In genomic region chr17:29412780-29413565, GRCh38 we compare ENCODE assay signal across 13 cellular contexts. TPM values are rescaled to one million over a fixed set of nuclear protein-coding genes. Genes with fewer than 3 reads are reported as not detected.
DNase-seq lines count a peak whose midpoint lies in the region; ATAC-seq, FAIRE-seq and TF ChIP-seq lines count a peak whose summit lies in the region.
"Had no signal": no experiment of that assay in that cellular context is flagged by ENCODE, and none has a peak within 500 bp of the region (broad histone marks: within the 10 kb centered on the region; RNA-seq: fewer than 3 reads in every experiment).

No MANE protein-coding gene starts in this region.

- H3K4me1 ChIP-seq in breast epithelium (no peaks in the 10 kb centered on the region), fibroblast of lung (ENCODE audit: control insufficient read depth, extremely low read depth, insufficient read depth, low read length) (peaks cover 13% of the 10 kb centered on the region)

- H2AFZ ChIP-seq in fibroblast of lung (ENCODE audit: low read length) = no peak overlapping the region

- CTCF ChIA-PET in MCF 10A (lab: Yijun Ruan, JAX) = interaction anchor here (0.6 to 1.0 kb wide), 4 partner anchors 23 to 289 kb away, joined by 3 read pairs; no protein-coding TSS in a partner anchor

- ATAC-seq in GM18520 (IDR thresholded peaks at IDR 0.05; ENCODE audit: unreplicated experiment) (no peak), GM18861 (IDR thresholded peaks at IDR 0.05; ENCODE audit: unreplicated experiment) (no peak)

- peaks cover 20% of the 10 kb centered on the region for H3K36me3 Mint-ChIP-seq in MCF 10A (ENCODE audit: insufficient read depth, unreplicated experiment)
- H3K36me3 Mint-ChIP-seq in stimulated activated naive CD8-positive, alpha-beta T cell treated with anti-CD3 and anti-CD28 coated beads, Interleukin-15, Interleukin-2, amounts not matched to agents 100 ng/mL and 50 ng/mL, for 24 hours (ENCODE audit: low read depth) = peaks cover 5% of the 10 kb centered on the region

- H3K4me3 ChIP-seq in breast epithelium = no peak overlapping the region
- no peak overlapping the region for H3K4me3 ChIP-seq in fibroblast of lung (replicated peaks in 1 of 4; ENCODE audit: control extremely low read depth in 1 of 4, insufficient read depth in 1 of 4, low read depth in 3 of 4, low read length in 4 of 4)
- H3K4me3 ChIP-seq: MG63, right lobe of liver had no signal

- intact Hi-C loops in MCF 10A (cut with micrococcal nuclease) (no loop called here), breast epithelium (cut with DNase I; ENCODE audit: low total_unique reads) (no loop called here)

- H4K20me1 ChIP-seq in fibroblast of lung (ENCODE audit: control insufficient read depth, extremely low read depth, insufficient read depth, low read length) = no peaks in the 10 kb centered on the region

- H3K36me3 ChIP-seq in breast epithelium (no peaks in the 10 kb centered on the region), fibroblast of lung (ENCODE audit: control insufficient read depth, insufficient read depth, low read length) (no peaks in the 10 kb centered on the region)
- H3K36me3 ChIP-seq: right lobe of liver had no signal

- BruUV-seq in MCF 10A (replicated peaks; lab: Mats Ljungman, UMichigan) = no TSS peak

- peak overlapping the region; percentile 51 for H3K4me2 ChIP-seq in fibroblast of lung (ENCODE audit: extremely low read depth, insufficient read depth, low read length)

- no peak overlapping the region for H3K4me3 Mint-ChIP-seq in MCF 10A (ENCODE audit: unreplicated experiment)
- no peak overlapping the region for H3K4me3 Mint-ChIP-seq in stimulated activated naive CD8-positive, alpha-beta T cell treated with anti-CD3 and anti-CD28 coated beads, Interleukin-15, Interleukin-2, amounts not matched to agents 100 ng/mL and 50 ng/mL, for 24 hours

- peaks cover 76% of the 10 kb centered on the region for H3K79me2 ChIP-seq in fibroblast of lung (ENCODE audit: control insufficient read depth, insufficient read depth, low read length)

- no peak for FAIRE-seq in GM19239 (lab: Jason Lieb, UNC)
- FAIRE-seq: D721Med had no signal

- H3K27me3 Mint-ChIP-seq in MCF 10A (ENCODE audit: insufficient read depth, unreplicated experiment) = no peaks in the 10 kb centered on the region
- H3K27me3 Mint-ChIP-seq in stimulated activated naive CD8-positive, alpha-beta T cell treated with anti-CD3 and anti-CD28 coated beads, Interleukin-15, Interleukin-2, amounts not matched to agents 100 ng/mL and 50 ng/mL, for 24 hours = no peaks in the 10 kb centered on the region

- H3K9ac ChIP-seq in fibroblast of lung (ENCODE audit: insufficient read depth, low read length) = no peak overlapping the region

- H3K27me3 ChIP-seq in breast epithelium (no peaks in the 10 kb centered on the region), fibroblast of lung (ENCODE audit: control insufficient read depth, insufficient read depth, low read length) (no peaks in the 10 kb centered on the region)
- H3K27me3 ChIP-seq: MG63, right lobe of liver had no signal

- no peaks in the 10 kb centered on the region for H3K9me3 Mint-ChIP-seq in MCF 10A (ENCODE audit: unreplicated experiment)
- no peaks in the 10 kb centered on the region for H3K9me3 Mint-ChIP-seq in stimulated activated naive CD8-positive, alpha-beta T cell treated with anti-CD3 and anti-CD28 coated beads, Interleukin-15, Interleukin-2, amounts not matched to agents 100 ng/mL and 50 ng/mL, for 24 hours

- H3K4me1 Mint-ChIP-seq in MCF 10A (ENCODE audit: insufficient read depth, unreplicated experiment) = peaks cover 22% of the 10 kb centered on the region
- peaks cover 18% of the 10 kb centered on the region for H3K4me1 Mint-ChIP-seq in stimulated activated naive CD8-positive, alpha-beta T cell treated with anti-CD3 and anti-CD28 coated beads, Interleukin-15, Interleukin-2, amounts not matched to agents 100 ng/mL and 50 ng/mL, for 24 hours (ENCODE audit: low read depth)

- TF ChIP-seq POLR2A in breast epithelium (IDR thresholded peaks at IDR 0.05) = no peak

- DNase-seq in MCF 10A (ENCODE audit: unreplicated experiment) (peak; percentile 39), breast epithelium (ENCODE audit: low spot score in 2 of 2) (no peak), SIG-M5 (lab: John Stamatoyannopoulos, UW) (peak; percentile 18), fibroblast of lung (ENCODE audit: low read depth in 2 of 2) (peak; percentile 58 to 89), GM19239 (ENCODE audit: insufficient read length, low spot score) (no peak)
- DNase-seq: activated gamma-delta T cell treated with Interleukin-2 at 50 U/mL for 16 hours, MG63, right lobe of liver, SHP77 had no signal

- no peak overlapping the region for H3K27ac Mint-ChIP-seq in MCF 10A (ENCODE audit: low read depth, unreplicated experiment)
- H3K27ac Mint-ChIP-seq in stimulated activated naive CD8-positive, alpha-beta T cell treated with anti-CD3 and anti-CD28 coated beads, Interleukin-15, Interleukin-2, amounts not matched to agents 100 ng/mL and 50 ng/mL, for 24 hours = peak overlapping the region; percentile 42

- H3K27ac ChIP-seq in breast epithelium = peak overlapping the region in 1 of 2 donors; percentile 59
- H3K27ac ChIP-seq in fibroblast of lung (ENCODE audit: insufficient read depth, low read length) = peak overlapping the region; percentile 77
- H3K27ac ChIP-seq: right lobe of liver had no signal

- TF ChIP-seq CTCF in MCF 10A (IDR thresholded peaks at IDR 0.05; ENCODE audit: unreplicated experiment) (no peak), breast epithelium (IDR thresholded peaks at IDR 0.05) (no peak), fibroblast of lung (conservative IDR thresholded peaks at IDR 0.05 in 1 of 2, IDR thresholded peaks at IDR 0.05 in 1 of 2; ENCODE audit: low read depth in 1 of 2, low read length in 2 of 2) (no peak)

- POLR2A ChIA-PET in MCF 10A (lab: Yijun Ruan, JAX) = interaction anchor here (0.9 to 1.3 kb wide), 3 partner anchors 9 to 119 kb away, joined by 4 to 7 read pairs (median 7); partner anchors contain the start of gene NUFIP2

- no peaks in the 10 kb centered on the region for H3K9me3 ChIP-seq in breast epithelium
- no peaks in the 10 kb centered on the region for H3K9me3 ChIP-seq in fibroblast of lung (ENCODE audit: control insufficient read depth, insufficient read depth, low read depth, low read length)
- H3K9me3 ChIP-seq: MG63, right lobe of liver had no signal

RNA-seq across cellular contexts. Expression of gene TAOK1, which starts 22.8 kb away (rescaled TPM):
- 68.7 and 84.2 TPM in 2 replicates for total RNA-seq in MCF 10A (2022)
- total RNA-seq in breast epithelium = 10 to 100 TPM; 62.6 to 77.1 (median 67.8) TPM
- total RNA-seq in fibroblast of lung = 50.6 and 62.8 TPM in 2 replicates
- 29.4 and 35.1 TPM in 2 replicates for polyA plus RNA-seq in fibroblast of lung
- polyA plus RNA-seq in fibroblast of lung (2012) = 18.1 and 25.4 TPM in 2 replicates
- 24.0 and 29.7 TPM in 2 replicates for polyA minus RNA-seq in fibroblast of lung (ENCODE audit: low replicate concordance)

Comparison
In these comparisons a context has a peak if more than half of its experiments do, and no peak if none do; other contexts are left out.
1. DNase-seq: peak in MCF 10A (single experiment), SIG-M5 (single experiment) and fibroblast of lung (2 of 2); none in breast epithelium (0 of 2) and GM19239 (single experiment).